ENCODE assay signal across 1 cellular context in the genomic region with DNA sequence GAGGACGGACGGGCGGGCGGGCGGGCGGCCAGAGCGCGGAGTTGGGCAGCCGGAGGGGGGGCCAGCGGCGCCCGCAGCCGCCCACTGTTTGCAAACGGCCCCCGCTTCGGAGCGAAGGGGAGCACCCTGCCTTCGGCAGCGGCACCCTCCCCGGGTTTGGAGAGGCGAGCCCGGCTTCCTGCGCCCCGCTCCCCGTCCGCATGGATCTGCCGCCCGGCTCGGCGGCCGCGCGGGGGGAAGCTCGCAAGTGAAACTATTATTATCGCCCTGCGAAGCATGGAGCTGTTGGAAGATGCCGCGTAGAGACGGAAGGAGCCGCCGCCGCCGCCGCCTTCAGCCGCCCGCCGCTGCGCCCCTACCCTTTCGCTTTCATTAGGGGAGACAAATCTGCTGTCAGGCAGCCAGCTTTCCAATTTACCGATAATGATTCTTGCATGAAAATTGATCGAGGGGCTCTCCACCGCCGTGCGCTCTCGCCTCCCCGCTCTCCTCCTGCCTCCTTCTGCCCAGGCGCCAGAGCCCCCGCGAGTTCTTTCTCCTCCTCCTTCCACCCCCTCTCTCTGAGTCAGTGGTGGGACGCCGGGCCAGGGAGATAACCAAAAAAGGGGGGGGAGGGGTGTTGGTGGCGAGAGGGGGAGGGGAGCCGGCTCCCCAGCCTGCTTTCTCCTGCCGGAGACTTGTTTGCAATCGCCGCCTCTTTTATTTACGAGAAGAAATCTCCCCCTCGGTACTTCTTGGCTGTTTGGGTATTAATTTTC.
A peak's percentile ranks its signal among the peaks of the same experiment; 100 is the strongest.
TF ChIP-seq lines count a peak whose summit lies in the region.

No MANE protein-coding gene starts in this region.

TF ChIP-seq in K562, 482 proteins besides CTCF, POLR2A, EP300 and RAD21 (continued from another document):
- TF ChIP-seq, protein P1, sequence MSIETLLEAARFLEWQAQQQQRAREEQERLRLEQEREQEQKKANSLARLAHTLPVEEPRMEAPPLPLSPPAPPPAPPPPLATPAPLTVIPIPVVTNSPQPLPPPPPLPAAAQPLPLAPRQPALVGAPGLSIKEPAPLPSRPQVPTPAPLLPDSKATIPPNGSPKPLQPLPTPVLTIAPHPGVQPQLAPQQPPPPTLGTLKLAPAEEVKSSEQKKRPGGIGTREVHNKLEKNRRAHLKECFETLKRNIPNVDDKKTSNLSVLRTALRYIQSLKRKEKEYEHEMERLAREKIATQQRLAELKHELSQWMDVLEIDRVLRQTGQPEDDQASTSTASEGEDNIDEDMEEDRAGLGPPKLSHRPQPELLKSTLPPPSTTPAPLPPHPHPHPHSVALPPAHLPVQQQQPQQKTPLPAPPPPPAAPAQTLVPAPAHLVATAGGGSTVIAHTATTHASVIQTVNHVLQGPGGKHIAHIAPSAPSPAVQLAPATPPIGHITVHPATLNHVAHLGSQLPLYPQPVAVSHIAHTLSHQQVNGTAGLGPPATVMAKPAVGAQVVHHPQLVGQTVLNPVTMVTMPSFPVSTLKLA (conservative IDR thresholded peaks at IDR 0.05): no peak
- peak; percentile 95 for TF ChIP-seq RNF2 (IDR thresholded peaks at IDR 0.05)
- no peak for TF ChIP-seq WHSC1 (IDR thresholded peaks at IDR 0.05; ENCODE audit: low read length)
- TF ChIP-seq ZNF324 (CRISPR knock-in tag; IDR thresholded peaks at IDR 0.05): peak; percentile 56; the same call in 1 of the 2 replicates
- TF ChIP-seq, protein P2, sequence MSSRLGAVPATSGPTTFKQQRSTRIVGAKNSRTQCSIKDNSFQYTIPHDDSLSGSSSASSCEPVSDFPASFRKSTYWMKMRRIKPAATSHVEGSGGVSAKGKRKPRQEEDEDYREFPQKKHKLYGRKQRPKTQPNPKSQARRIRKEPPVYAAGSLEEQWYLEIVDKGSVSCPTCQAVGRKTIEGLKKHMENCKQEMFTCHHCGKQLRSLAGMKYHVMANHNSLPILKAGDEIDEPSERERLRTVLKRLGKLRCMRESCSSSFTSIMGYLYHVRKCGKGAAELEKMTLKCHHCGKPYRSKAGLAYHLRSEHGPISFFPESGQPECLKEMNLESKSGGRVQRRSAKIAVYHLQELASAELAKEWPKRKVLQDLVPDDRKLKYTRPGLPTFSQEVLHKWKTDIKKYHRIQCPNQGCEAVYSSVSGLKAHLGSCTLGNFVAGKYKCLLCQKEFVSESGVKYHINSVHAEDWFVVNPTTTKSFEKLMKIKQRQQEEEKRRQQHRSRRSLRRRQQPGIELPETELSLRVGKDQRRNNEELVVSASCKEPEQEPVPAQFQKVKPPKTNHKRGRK (tag; IDR thresholded peaks at IDR 0.05): no peak
- no peak for TF ChIP-seq POLR3A (IDR thresholded peaks at IDR 0.05; ENCODE audit: borderline replicate concordance, extremely low read depth, insufficient read depth, insufficient read length)
- peak; percentile 96 for TF ChIP-seq ERF (CRISPR knock-in tag; IDR thresholded peaks at IDR 0.05)
- TF ChIP-seq ELF1 (tag; IDR thresholded peaks at IDR 0.05): no peak
- TF ChIP-seq, protein P3, sequence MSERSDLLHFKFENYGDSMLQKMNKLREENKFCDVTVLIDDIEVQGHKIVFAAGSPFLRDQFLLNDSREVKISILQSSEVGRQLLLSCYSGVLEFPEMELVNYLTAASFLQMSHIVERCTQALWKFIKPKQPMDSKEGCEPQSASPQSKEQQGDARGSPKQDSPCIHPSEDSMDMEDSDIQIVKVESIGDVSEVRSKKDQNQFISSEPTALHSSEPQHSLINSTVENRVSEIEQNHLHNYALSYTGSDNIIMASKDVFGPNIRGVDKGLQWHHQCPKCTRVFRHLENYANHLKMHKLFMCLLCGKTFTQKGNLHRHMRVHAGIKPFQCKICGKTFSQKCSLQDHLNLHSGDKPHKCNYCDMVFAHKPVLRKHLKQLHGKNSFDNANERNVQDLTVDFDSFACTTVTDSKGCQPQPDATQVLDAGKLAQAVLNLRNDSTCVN (CRISPR knock-in tag; IDR thresholded peaks at IDR 0.05): peak; percentile 39; the same call in 1 of the 2 replicates
- no peak for TF ChIP-seq TCF7L2 (IDR thresholded peaks at IDR 0.05; ENCODE audit: low read depth, low read length)
- TF ChIP-seq TEAD4 (IDR thresholded peaks at IDR 0.05; ENCODE audit: low read length): peak; percentile 69
- no peak for TF ChIP-seq TEAD4 (CRISPR knock-in tag; IDR thresholded peaks at IDR 0.05; ENCODE audit: borderline replicate concordance)
- TF ChIP-seq ZNF3 (CRISPR knock-in tag; IDR thresholded peaks at IDR 0.05): peak; percentile 61; the same call in 1 of the 2 replicates
- no peak; the same call in 1 of the 2 replicates for TF ChIP-seq LARP7 (IDR thresholded peaks at IDR 0.05)
- no peak for TF ChIP-seq NR2C1 (IDR thresholded peaks at IDR 0.05)
- 0 out of 2 replicates have a peak, but pooled peaks have one; percentile 30 for TF ChIP-seq NR2C1 (tag; IDR thresholded peaks at IDR 0.05)
- no peak for TF ChIP-seq KAT8 (IDR thresholded peaks at IDR 0.05; ENCODE audit: low read depth)
- peak; percentile 31 for TF ChIP-seq RBM39 (optimal IDR thresholded peaks at IDR 0.05; ENCODE audit: low read depth, low read length)
- TF ChIP-seq, protein P4, sequence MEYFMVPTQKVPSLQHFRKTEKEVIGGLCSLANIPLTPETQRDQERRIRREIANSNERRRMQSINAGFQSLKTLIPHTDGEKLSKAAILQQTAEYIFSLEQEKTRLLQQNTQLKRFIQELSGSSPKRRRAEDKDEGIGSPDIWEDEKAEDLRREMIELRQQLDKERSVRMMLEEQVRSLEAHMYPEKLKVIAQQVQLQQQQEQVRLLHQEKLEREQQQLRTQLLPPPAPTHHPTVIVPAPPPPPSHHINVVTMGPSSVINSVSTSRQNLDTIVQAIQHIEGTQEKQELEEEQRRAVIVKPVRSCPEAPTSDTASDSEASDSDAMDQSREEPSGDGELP (CRISPR knock-in tag; IDR thresholded peaks at IDR 0.05; ENCODE audit: borderline replicate concordance): peak; percentile 67; the same call in 1 of the 2 replicates
- TF ChIP-seq THRAP3 (IDR thresholded peaks at IDR 0.05; ENCODE audit: borderline replicate concordance): no peak
- TF ChIP-seq RBM34 (IDR thresholded peaks at IDR 0.05; ENCODE audit: borderline replicate concordance, insufficient read depth, low read length): no peak
- TF ChIP-seq, protein P5, sequence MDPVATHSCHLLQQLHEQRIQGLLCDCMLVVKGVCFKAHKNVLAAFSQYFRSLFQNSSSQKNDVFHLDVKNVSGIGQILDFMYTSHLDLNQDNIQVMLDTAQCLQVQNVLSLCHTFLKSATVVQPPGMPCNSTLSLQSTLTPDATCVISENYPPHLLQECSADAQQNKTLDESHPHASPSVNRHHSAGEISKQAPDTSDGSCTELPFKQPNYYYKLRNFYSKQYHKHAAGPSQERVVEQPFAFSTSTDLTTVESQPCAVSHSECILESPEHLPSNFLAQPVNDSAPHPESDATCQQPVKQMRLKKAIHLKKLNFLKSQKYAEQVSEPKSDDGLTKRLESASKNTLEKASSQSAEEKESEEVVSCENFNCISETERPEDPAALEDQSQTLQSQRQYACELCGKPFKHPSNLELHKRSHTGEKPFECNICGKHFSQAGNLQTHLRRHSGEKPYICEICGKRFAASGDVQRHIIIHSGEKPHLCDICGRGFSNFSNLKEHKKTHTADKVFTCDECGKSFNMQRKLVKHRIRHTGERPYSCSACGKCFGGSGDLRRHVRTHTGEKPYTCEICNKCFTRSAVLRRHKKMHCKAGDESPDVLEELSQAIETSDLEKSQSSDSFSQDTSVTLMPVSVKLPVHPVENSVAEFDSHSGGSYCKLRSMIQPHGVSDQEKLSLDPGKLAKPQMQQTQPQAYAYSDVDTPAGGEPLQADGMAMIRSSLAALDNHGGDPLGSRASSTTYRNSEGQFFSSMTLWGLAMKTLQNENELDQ (CRISPR knock-in tag; IDR thresholded peaks at IDR 0.05; ENCODE audit: borderline replicate concordance): no peak
- TF ChIP-seq, protein P6, sequence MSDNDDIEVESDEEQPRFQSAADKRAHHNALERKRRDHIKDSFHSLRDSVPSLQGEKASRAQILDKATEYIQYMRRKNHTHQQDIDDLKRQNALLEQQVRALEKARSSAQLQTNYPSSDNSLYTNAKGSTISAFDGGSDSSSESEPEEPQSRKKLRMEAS (CRISPR knock-in tag; IDR thresholded peaks at IDR 0.05): 0 out of 2 replicates have a peak, but pooled peaks have one; percentile 30
- no peak for TF ChIP-seq ZFP36 (IDR thresholded peaks at IDR 0.05; ENCODE audit: low read depth, low read length, partially characterized antibody)
- TF ChIP-seq RBBP5 (IDR thresholded peaks at IDR 0.05; ENCODE audit: borderline replicate concordance, insufficient read depth, low read length, poor library complexity, severe bottlenecking): peak; percentile 50
- TF ChIP-seq FUS (optimal IDR thresholded peaks at IDR 0.05; ENCODE audit: low read depth, low read length): peak; percentile 74
